1 cellular context compared by ENCODE assay signal in genomic region chr7:76037310-76037709, GRCh38.
TF ChIP-seq lines count a peak whose summit lies in the region.

No MANE protein-coding gene starts in this region.

TF ChIP-seq in A549, 52 proteins besides CTCF, POLR2A, EP300 and RAD21:
- no peak for TF ChIP-seq MAFK (IDR thresholded peaks at IDR 0.05; ENCODE audit: partially characterized antibody)
- no peak for TF ChIP-seq EHF (CRISPR knock-in tag; IDR thresholded peaks at IDR 0.05)
- TF ChIP-seq TFCP2L1 (CRISPR knock-in tag; IDR thresholded peaks at IDR 0.05): no peak
- no peak for TF ChIP-seq HOXA7 (CRISPR knock-in tag; IDR thresholded peaks at IDR 0.05)
- TF ChIP-seq BHLHE40 (IDR thresholded peaks at IDR 0.05; ENCODE audit: low read depth, low read length): no peak
- TF ChIP-seq NR3C1 (IDR thresholded peaks at IDR 0.05): no peak
TF ChIP-seq in A549: peak in this region for 0.
